8 cellular contexts compared by ENCODE assay signal in the genomic region with DNA sequence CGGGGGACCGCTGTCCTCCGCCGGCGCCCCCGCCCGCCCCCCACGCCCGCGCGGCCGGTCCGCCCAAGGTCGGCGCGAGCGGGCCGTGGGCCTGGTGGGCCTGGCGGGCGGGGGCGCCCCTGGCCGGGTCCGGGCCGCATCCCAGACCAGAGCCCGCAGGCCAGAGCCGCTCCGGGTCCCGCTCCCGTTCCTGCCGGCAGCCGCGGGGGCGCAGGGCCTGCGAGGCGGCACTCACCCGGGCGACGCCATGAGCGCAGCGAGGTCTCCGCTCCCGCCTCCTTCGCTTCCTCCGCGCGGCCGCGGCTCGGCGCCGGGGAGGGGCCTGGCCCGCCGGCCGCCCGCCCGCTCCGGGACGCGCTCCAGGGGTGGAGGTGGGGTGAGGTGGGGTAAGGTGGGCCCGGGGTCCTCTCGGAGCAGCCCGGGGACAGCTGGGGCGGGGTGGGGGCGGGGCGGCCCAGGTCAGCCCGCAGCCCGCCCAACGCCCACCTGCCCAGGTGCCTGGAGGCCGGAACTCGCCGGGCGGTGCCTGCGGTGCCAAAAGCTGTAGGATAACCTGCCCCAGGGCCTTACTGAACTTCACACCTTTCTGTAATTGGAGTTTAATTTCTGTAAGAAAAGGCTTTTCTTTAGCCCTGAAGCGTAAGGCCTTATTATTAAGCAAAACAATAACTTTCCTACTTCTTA. TPM values are rescaled to one million over a fixed set of nuclear protein-coding genes. Genes with fewer than 3 reads are reported as not detected.
A peak's percentile ranks its signal among the peaks of the same experiment; 100 is the strongest.
DNase-seq lines count a peak whose midpoint lies in the region; ATAC-seq and TF ChIP-seq lines count a peak whose summit lies in the region.

TSS of gene URGCP (minus strand) at position 270 of the 684 bp plus-strand sequence. CDS start at position 249, 21 bp downstream.

- CTCF ChIA-PET in Panc1 (lab: Charles Lee) = no interaction called here

- peaks cover 15% of the 10 kb centered on the region; the same call in 1 of the 2 replicates for H3K4me1 ChIP-seq in Panc1 (ENCODE audit: control insufficient read depth, insufficient read depth, low read length)
- peaks cover 13% of the 10 kb centered on the region for H3K4me1 ChIP-seq in foreskin keratinocyte
- H3K4me1 ChIP-seq in neuron (ENCODE audit: insufficient read depth, low read length) = peaks cover 10% of the 10 kb centered on the region
- H3K4me1 ChIP-seq in testis = peaks cover 13% of the 10 kb centered on the region

- H2AFZ ChIP-seq in neuron (ENCODE audit: low read depth, low read length) = peak within 1 kb of the TSS; percentile 82

- TF ChIP-seq CTCF in Panc1 (IDR thresholded peaks at IDR 0.05) = no peak
- TF ChIP-seq CTCF in foreskin keratinocyte (conservative IDR thresholded peaks at IDR 0.05) = no peak
- no peak for TF ChIP-seq CTCF in testis (IDR thresholded peaks at IDR 0.05)

- peak; percentile 83 for ATAC-seq in HG03175 (IDR thresholded peaks at IDR 0.05; ENCODE audit: unreplicated experiment)
- ATAC-seq in Panc1 = peak; percentile 92
- peak; percentile 68 for ATAC-seq in foreskin keratinocyte

- H3K36me3 ChIP-seq in Panc1 (ENCODE audit: control insufficient read depth, insufficient read depth, low read length) (no peaks in the 10 kb centered on the region), neuron (ENCODE audit: insufficient read depth, low read length) (no peaks in the 10 kb centered on the region), testis (ENCODE audit: low read depth, missing control alignments) (no peaks in the 10 kb centered on the region)

- H3K27me3 ChIP-seq in Panc1 (ENCODE audit: control insufficient read depth, insufficient read depth, low read length) (no peaks in the 10 kb centered on the region), foreskin keratinocyte (no peaks in the 10 kb centered on the region), neuron (ENCODE audit: insufficient read depth, low read length) (no peaks in the 10 kb centered on the region), testis (no peaks in the 10 kb centered on the region)

- in situ Hi-C loops in GM18951 (cut with MboI; ENCODE audit: low sequenced_read_pairs, unreplicated experiment) (no loop called here), Panc1 (cut with HindIII; ENCODE audit: low pct_unique_long_range_greater_than_20kb, low sequenced_read_pairs) (no loop called here)

- 1% methylated on average over 5 to 39 of the region's 74 CpGs for WGBS in testis, 2 donors

- H3K27ac ChIP-seq in Panc1 (ENCODE audit: low read length) (peak within 1 kb of the TSS; percentile 91), foreskin keratinocyte (peak within 1 kb of the TSS; percentile 88), testis (peak within 1 kb of the TSS; percentile 82 to 87)

- intact Hi-C loops in Panc1 (cut with micrococcal nuclease; ENCODE audit: unreplicated experiment) (no loop called here), testis (cut with DNase I; ENCODE audit: low total_unique reads) (no loop called here)

- H3K9me3 ChIP-seq in Panc1 (ENCODE audit: control insufficient read depth, insufficient read depth, low read depth, low read length) (no peaks in the 10 kb centered on the region), neuron (ENCODE audit: low read length) (no peaks in the 10 kb centered on the region), testis (no peaks in the 10 kb centered on the region)

- DNase-seq in AG20443 (ENCODE audit: low spot score) (peak; percentile 93), Panc1 (ENCODE audit: low read depth, low spot score) (no peak), activated gamma-delta T cell (lab: John Stamatoyannopoulos, UW) (peak; percentile 32), foreskin keratinocyte (peak in 1 of 2 donors; percentile 3), testis (peak; percentile 39)

- POLR2A ChIA-PET in Panc1 (lab: Charles Lee) = no interaction called here

- no TSS peak for BruUV-seq in Panc1 (replicated peaks; lab: Mats Ljungman, UMichigan)

- H3K4me3 ChIP-seq in Panc1 (ENCODE audit: low read depth in 2 of 2, low read length in 2 of 2) (peak within 1 kb of the TSS; percentile 77 to 84), neuron (ENCODE audit: low read length) (peak within 1 kb of the TSS; percentile 77), testis (peak within 1 kb of the TSS; percentile 75 to 77)

- TF ChIP-seq POLR2A in GM18951 (IDR thresholded peaks at IDR 0.05; ENCODE audit: extremely low read depth, insufficient read depth, insufficient read length) = peak; percentile 70
- no peak for TF ChIP-seq POLR2A in testis (IDR thresholded peaks at IDR 0.05)

RNA-seq across cellular contexts. Expression of gene URGCP, which starts in this region (rescaled TPM):
- 34.3 TPM for total RNA-seq in Panc1 (2021; ENCODE audit: unreplicated experiment)
- polyA plus RNA-seq in Panc1 (2012; ENCODE audit: insufficient read length) = 29.5 TPM
- total RNA-seq in foreskin keratinocyte = 27.0 and 27.3 TPM in 2 replicates
- 15.9 and 16.3 TPM in 2 replicates for polyA plus RNA-seq in foreskin keratinocyte
- 10 to 100 TPM; 24.9 to 33.0 TPM for total RNA-seq in testis
- 20.1 TPM for polyA plus RNA-seq in testis (ENCODE audit: insufficient read depth, low read depth, low replicate concordance)
